1 cellular context compared by ENCODE assay signal in genomic region chr6:26569433-26569764, GRCh38.
TF ChIP-seq lines count a peak whose summit lies in the region.

No MANE protein-coding gene starts in this region.

TF ChIP-seq in GM23338, 12 proteins besides CTCF, POLR2A, EP300 and RAD21 (continued from another document):
- TF ChIP-seq ZNF462 (CRISPR knock-in tag; IDR thresholded peaks at IDR 0.05): no peak
- no peak for TF ChIP-seq EZH2phosphoT487 (IDR thresholded peaks at IDR 0.05; ENCODE audit: unreplicated experiment)
